18 cellular contexts compared by ENCODE assay signal in the genomic region with DNA sequence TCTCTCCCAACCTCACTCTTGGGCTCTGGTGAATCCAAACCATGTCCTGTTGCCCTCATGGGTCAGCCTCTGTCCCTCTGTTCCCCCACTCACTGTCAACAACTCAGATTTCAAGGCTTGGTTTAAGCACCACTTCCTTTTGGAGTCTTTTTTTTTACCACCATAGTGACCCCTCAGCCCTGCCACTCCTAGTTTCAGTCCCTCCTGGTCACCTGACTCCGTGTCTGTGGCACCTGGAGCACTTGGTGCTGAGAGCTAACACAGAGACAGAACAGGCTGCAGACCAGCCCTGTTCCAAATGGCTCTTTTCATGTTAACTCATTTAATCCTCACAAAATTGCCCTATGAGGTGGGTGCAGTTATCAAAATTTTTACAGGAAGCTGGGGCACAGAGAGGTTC. TPM values are rescaled to one million over a fixed set of nuclear protein-coding genes. Genes with fewer than 3 reads are reported as not detected.
DNase-seq lines count a peak whose midpoint lies in the region; ATAC-seq, FAIRE-seq and TF ChIP-seq lines count a peak whose summit lies in the region.
"Had no signal": no experiment of that assay in that cellular context is flagged by ENCODE, and none has a peak within 500 bp of the region (broad histone marks: within the 10 kb centered on the region; RNA-seq: fewer than 3 reads in every experiment).

No MANE protein-coding gene starts in this region.

- no peaks in the 10 kb centered on the region for H3K36me3 ChIP-seq in Caco-2 (ENCODE audit: control insufficient read depth, insufficient read depth, low read length)
- no peaks in the 10 kb centered on the region for H3K36me3 ChIP-seq in RWPE2 (ENCODE audit: low read depth)
- H3K36me3 ChIP-seq: heart left ventricle, vagina had no signal

- no peaks in the 10 kb centered on the region for H3K27me3 ChIP-seq in AG04450 (ENCODE audit: control insufficient read depth, insufficient read depth, low read length)
- no peaks in the 10 kb centered on the region for H3K27me3 ChIP-seq in Caco-2 (replicated peaks; ENCODE audit: control insufficient read depth, insufficient read depth, low read length)
- no peaks in the 10 kb centered on the region for H3K27me3 ChIP-seq in RWPE2 (ENCODE audit: insufficient read depth, poor library complexity, severe bottlenecking)
- H3K27me3 ChIP-seq: vagina had no signal

- H3K27ac ChIP-seq in AG04450 (ENCODE audit: low read depth, low read length) (peak overlapping the region; percentile 98), RWPE2 (ENCODE audit: poor library complexity, severe bottlenecking) (peak overlapping the region; percentile 92), epithelial cell of prostate (peak overlapping the region; percentile 100)
- H3K27ac ChIP-seq: C4-2B, vagina had no signal

- FAIRE-seq in GM12892 (lab: Jason Lieb, UNC), result no peak

- peaks cover 14% of the 10 kb centered on the region for H3K4me1 Mint-ChIP-seq in Caco-2 (ENCODE audit: low read depth, unreplicated experiment)

- no peaks in the 10 kb centered on the region for H3K9me3 Mint-ChIP-seq in Caco-2 (ENCODE audit: unreplicated experiment)
- H3K9me3 Mint-ChIP-seq: nephron had no signal

- no peak overlapping the region for H3K4me3 Mint-ChIP-seq in Caco-2 (ENCODE audit: unreplicated experiment)
- H3K4me3 Mint-ChIP-seq: nephron had no signal

- intact Hi-C loops in Caco-2 (cut with micrococcal nuclease; ENCODE audit: unreplicated experiment), result loop anchor here (2.0 to 10.0 kb wide), 3 partner anchors 47 to 99 kb away; no protein-coding TSS in a partner anchor

- no peak for TF ChIP-seq CTCF in AG04450 (IDR thresholded peaks at IDR 0.05; ENCODE audit: low read depth, low read length)
- no peak for TF ChIP-seq CTCF in Caco-2 (IDR thresholded peaks at IDR 0.05; ENCODE audit: insufficient read depth in 1 of 2, low read depth in 1 of 2, low read length in 1 of 2, severe bottlenecking in 1 of 2, unreplicated experiment in 1 of 2)
- no peak for TF ChIP-seq CTCF in RWPE2 (IDR thresholded peaks at IDR 0.05; ENCODE audit: poor library complexity, severe bottlenecking)

- H3K4me1 ChIP-seq in Caco-2 (peaks cover 35% of the 10 kb centered on the region), RWPE2 (ENCODE audit: insufficient read depth, poor library complexity, severe bottlenecking) (peaks cover 51% of the 10 kb centered on the region)

- DNase-seq in AG04450 (ENCODE audit: low read depth, low spot score) (no peak), Caco-2 (no peak), RWPE2 (ENCODE audit: low spot score) (no peak), epithelial cell of prostate (ENCODE audit: low read depth, low spot score) (no peak), GM12892 (ENCODE audit: insufficient read length) (no peak), epidermal melanocyte (ENCODE audit: insufficient read length, low spot score) (no peak), DMS79 treated with DMSO at 0.1 percent for 48 hours (lab: John Stamatoyannopoulos, UW) (no peak), NAMALWA (ENCODE audit: low spot score) (no peak)
- DNase-seq: activated CD4-positive, alpha-beta T cell treated with anti-CD3 and anti-CD28 coated beads, Interleukin-2, amount 50 U/mL, for 1 hour; EL; heart left ventricle; kidney glomerular epithelial cell; NCI-H1092 treated with DMSO at 0.1 percent for 48 hours; NCI-H226; SW 1271 had no signal

- no peak for ATAC-seq in RWPE2 (ENCODE audit: low read depth)
- ATAC-seq: heart left ventricle had no signal

- H3K9me3 ChIP-seq in AG04450 (ENCODE audit: control insufficient read depth, insufficient read depth, low read length) (no peaks in the 10 kb centered on the region), Caco-2 (no peaks in the 10 kb centered on the region), RWPE2 (ENCODE audit: severe bottlenecking) (no peaks in the 10 kb centered on the region)
- H3K9me3 ChIP-seq: heart left ventricle, vagina had no signal

- no TSS peak for BruUV-seq in Caco-2 (replicated peaks; lab: Mats Ljungman, UMichigan)

- peak overlapping the region; percentile 66 for H3K27ac Mint-ChIP-seq in Caco-2 (ENCODE audit: unreplicated experiment)
- H3K27ac Mint-ChIP-seq: nephron had no signal

- H3K36me3 Mint-ChIP-seq in Caco-2 (ENCODE audit: insufficient read depth, unreplicated experiment), result no peaks in the 10 kb centered on the region

- CTCF ChIA-PET in AG04450 (lab: Charles Lee) (interaction anchor here (1.0 kb wide), 1 partner anchor 51 kb away, joined by 4 read pairs; no protein-coding TSS in a partner anchor), Caco-2 (lab: Charles Lee) (interaction anchor here (0.5 kb wide), 1 partner anchor 148 kb away, joined by 3 read pairs; no protein-coding TSS in a partner anchor)

- no peaks in the 10 kb centered on the region for H3K27me3 Mint-ChIP-seq in Caco-2 (ENCODE audit: insufficient read depth, unreplicated experiment)

- TF ChIP-seq POLR2A in GM12892 (IDR thresholded peaks at IDR 0.05; ENCODE audit: low read depth, low read length), result no peak

- H3K4me3 ChIP-seq in AG04450 (ENCODE audit: low read depth, low read length), result no peak overlapping the region
- H3K4me3 ChIP-seq in Caco-2 (ENCODE audit: low read depth, low read length), result no peak overlapping the region
- H3K4me3 ChIP-seq in RWPE2 (ENCODE audit: severe bottlenecking), result no peak overlapping the region
- H3K4me3 ChIP-seq: heart left ventricle, vagina had no signal

- POLR2A ChIA-PET in AG04450 (lab: Yijun Ruan, JAX), result no interaction called here
- POLR2A ChIA-PET in Caco-2 (lab: Charles Lee), result no interaction called here

RNA-seq across cellular contexts. Expression of a gene that starts 53.6 kb away (rescaled TPM):
- 20.1 and 26.4 TPM in 2 replicates for polyA plus RNA-seq in AG04450 (2011; rRNA removed)
- polyA minus RNA-seq in AG04450 (2011; rRNA and poly(A)+ RNA removed), result 8.1 and 9.6 TPM in 2 replicates
- total RNA-seq in Caco-2 (2022), result 51.6 and 52.4 TPM in 2 replicates
- polyA plus RNA-seq in GM12892 (2012; ENCODE audit: missing spikeins), result 30.7 TPM
